In the genomic region with DNA sequence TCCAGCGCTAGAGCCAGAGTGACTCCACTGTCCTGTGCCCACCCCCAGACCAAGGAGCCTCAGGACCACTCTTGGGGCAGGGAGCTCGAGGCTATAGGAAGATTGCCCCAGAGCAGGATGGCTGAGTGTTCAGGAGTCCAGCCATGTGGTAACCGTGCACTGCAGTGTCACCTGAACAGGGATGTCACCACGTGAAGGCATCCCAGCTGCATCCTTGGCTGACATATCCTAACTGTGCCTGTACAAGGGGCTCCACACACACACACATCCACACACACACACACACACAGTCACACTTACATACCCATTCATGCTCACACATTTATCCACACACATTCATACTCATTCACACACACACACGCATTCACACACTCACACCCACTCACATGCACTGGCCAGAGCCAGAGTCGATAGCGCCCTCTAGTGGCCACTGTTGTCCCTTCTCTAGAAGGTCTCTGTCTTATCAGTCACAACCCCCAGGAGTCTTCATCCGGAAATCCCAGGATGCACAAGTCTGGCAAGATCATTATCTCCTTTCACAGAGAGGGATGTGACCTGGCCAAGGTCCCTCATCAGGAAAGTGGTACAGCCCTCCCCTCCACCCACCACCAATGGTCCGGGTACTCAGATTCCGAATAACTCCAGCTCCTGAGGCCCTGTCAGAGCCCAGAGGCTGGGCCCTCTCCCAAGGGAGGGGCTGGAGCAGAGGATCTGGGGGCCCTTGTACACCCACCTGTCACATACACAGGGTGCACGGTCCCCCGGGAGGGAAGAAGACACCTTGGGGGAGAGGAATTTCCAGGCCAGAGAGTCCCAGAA, we compare ENCODE assay signal across 1 cellular context.
TF ChIP-seq lines count a peak whose summit lies in the region.

No MANE protein-coding gene starts in this region.

TF ChIP-seq in GM12878, 131 proteins besides CTCF, POLR2A, EP300 and RAD21 (continued from another document and continues in another):
- no peak for TF ChIP-seq ASH2L (IDR thresholded peaks at IDR 0.05; ENCODE audit: borderline replicate concordance, low read depth)
- peak; percentile 51; the same call in 1 of the 2 replicates for TF ChIP-seq PAX5 (IDR thresholded peaks at IDR 0.05; ENCODE audit: borderline replicate concordance, low read depth, low read length)
- TF ChIP-seq SUPT20H (IDR thresholded peaks at IDR 0.05; ENCODE audit: borderline replicate concordance, control insufficient read depth, low read depth, low read length): no peak
- TF ChIP-seq WRNIP1 (IDR thresholded peaks at IDR 0.05; ENCODE audit: borderline replicate concordance, low read depth, low read length): no peak
- TF ChIP-seq KAT2A (conservative IDR thresholded peaks at IDR 0.05; ENCODE audit: control insufficient read depth, low read depth, low read length): no peak
- no peak for TF ChIP-seq TCF7 (IDR thresholded peaks at IDR 0.05; ENCODE audit: borderline replicate concordance)
- TF ChIP-seq, protein P1, sequence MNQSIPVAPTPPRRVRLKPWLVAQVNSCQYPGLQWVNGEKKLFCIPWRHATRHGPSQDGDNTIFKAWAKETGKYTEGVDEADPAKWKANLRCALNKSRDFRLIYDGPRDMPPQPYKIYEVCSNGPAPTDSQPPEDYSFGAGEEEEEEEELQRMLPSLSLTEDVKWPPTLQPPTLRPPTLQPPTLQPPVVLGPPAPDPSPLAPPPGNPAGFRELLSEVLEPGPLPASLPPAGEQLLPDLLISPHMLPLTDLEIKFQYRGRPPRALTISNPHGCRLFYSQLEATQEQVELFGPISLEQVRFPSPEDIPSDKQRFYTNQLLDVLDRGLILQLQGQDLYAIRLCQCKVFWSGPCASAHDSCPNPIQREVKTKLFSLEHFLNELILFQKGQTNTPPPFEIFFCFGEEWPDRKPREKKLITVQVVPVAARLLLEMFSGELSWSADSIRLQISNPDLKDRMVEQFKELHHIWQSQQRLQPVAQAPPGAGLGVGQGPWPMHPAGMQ (IDR thresholded peaks at IDR 0.05; ENCODE audit: borderline replicate concordance): no peak; the same call in 1 of the 2 replicates
- TF ChIP-seq HDAC2 (IDR thresholded peaks at IDR 0.05): no peak
- no peak for TF ChIP-seq CBX5 (IDR thresholded peaks at IDR 0.05; ENCODE audit: low read depth)
- TF ChIP-seq, protein P2, sequence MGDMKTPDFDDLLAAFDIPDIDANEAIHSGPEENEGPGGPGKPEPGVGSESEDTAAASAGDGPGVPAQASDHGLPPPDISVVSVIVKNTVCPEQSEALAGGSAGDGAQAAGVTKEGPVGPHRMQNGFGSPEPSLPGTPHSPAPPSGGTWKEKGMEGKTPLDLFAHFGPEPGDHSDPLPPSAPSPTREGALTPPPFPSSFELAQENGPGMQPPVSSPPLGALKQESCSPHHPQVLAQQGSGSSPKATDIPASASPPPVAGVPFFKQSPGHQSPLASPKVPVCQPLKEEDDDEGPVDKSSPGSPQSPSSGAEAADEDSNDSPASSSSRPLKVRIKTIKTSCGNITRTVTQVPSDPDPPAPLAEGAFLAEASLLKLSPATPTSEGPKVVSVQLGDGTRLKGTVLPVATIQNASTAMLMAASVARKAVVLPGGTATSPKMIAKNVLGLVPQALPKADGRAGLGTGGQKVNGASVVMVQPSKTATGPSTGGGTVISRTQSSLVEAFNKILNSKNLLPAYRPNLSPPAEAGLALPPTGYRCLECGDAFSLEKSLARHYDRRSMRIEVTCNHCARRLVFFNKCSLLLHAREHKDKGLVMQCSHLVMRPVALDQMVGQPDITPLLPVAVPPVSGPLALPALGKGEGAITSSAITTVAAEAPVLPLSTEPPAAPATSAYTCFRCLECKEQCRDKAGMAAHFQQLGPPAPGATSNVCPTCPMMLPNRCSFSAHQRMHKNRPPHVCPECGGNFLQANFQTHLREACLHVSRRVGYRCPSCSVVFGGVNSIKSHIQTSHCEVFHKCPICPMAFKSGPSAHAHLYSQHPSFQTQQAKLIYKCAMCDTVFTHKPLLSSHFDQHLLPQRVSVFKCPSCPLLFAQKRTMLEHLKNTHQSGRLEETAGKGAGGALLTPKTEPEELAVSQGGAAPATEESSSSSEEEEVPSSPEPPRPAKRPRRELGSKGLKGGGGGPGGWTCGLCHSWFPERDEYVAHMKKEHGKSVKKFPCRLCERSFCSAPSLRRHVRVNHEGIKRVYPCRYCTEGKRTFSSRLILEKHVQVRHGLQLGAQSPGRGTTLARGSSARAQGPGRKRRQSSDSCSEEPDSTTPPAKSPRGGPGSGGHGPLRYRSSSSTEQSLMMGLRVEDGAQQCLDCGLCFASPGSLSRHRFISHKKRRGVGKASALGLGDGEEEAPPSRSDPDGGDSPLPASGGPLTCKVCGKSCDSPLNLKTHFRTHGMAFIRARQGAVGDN (IDR thresholded peaks at IDR 0.05): peak; percentile 61; the same call in 1 of the 2 replicates
- TF ChIP-seq EGR1 (IDR thresholded peaks at IDR 0.05; ENCODE audit: borderline replicate concordance in 1 of 2, low read depth in 2 of 2, low read length in 2 of 2): peak; percentile 24 to 95
- TF ChIP-seq CHD4 (IDR thresholded peaks at IDR 0.05): no peak
- no peak for TF ChIP-seq NR2C2 (IDR thresholded peaks at IDR 0.05; ENCODE audit: borderline replicate concordance, control insufficient read depth, insufficient read length, low read depth)
- TF ChIP-seq POU2F2 (IDR thresholded peaks at IDR 0.05; ENCODE audit: borderline replicate concordance, low read depth, low read length): peak; percentile 41; the same call in 1 of the 3 replicates
- peak; percentile 22; the same call in 1 of the 2 replicates for TF ChIP-seq RB1 (IDR thresholded peaks at IDR 0.05; ENCODE audit: borderline replicate concordance)
- TF ChIP-seq JUNB (IDR thresholded peaks at IDR 0.05): no peak
- peak; percentile 75 to 77; a peak in 3 of 4 replicates for TF ChIP-seq BHLHE40 (IDR thresholded peaks at IDR 0.05; ENCODE audit: borderline replicate concordance in 1 of 2, low read depth in 2 of 2, low read length in 1 of 2)
- TF ChIP-seq STAT1 (conservative IDR thresholded peaks at IDR 0.05): no peak
- TF ChIP-seq, protein P3, sequence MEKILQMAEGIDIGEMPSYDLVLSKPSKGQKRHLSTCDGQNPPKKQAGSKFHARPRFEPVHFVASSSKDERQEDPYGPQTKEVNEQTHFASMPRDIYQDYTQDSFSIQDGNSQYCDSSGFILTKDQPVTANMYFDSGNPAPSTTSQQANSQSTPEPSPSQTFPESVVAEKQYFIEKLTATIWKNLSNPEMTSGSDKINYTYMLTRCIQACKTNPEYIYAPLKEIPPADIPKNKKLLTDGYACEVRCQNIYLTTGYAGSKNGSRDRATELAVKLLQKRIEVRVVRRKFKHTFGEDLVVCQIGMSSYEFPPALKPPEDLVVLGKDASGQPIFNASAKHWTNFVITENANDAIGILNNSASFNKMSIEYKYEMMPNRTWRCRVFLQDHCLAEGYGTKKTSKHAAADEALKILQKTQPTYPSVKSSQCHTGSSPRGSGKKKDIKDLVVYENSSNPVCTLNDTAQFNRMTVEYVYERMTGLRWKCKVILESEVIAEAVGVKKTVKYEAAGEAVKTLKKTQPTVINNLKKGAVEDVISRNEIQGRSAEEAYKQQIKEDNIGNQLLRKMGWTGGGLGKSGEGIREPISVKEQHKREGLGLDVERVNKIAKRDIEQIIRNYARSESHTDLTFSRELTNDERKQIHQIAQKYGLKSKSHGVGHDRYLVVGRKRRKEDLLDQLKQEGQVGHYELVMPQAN (conservative IDR thresholded peaks at IDR 0.05): no peak
- TF ChIP-seq SMAD5 (IDR thresholded peaks at IDR 0.05; ENCODE audit: low read depth): 0 out of 2 replicates have a peak, but pooled peaks have one; percentile 48
- TF ChIP-seq BRCA1 (IDR thresholded peaks at IDR 0.05; ENCODE audit: low read depth, low read length): no peak
- peak; percentile 38 for TF ChIP-seq MYC (IDR thresholded peaks at IDR 0.05; ENCODE audit: insufficient read depth, insufficient read length, insufficient replicate concordance, low read length, severe bottlenecking)
- TF ChIP-seq, protein P4, sequence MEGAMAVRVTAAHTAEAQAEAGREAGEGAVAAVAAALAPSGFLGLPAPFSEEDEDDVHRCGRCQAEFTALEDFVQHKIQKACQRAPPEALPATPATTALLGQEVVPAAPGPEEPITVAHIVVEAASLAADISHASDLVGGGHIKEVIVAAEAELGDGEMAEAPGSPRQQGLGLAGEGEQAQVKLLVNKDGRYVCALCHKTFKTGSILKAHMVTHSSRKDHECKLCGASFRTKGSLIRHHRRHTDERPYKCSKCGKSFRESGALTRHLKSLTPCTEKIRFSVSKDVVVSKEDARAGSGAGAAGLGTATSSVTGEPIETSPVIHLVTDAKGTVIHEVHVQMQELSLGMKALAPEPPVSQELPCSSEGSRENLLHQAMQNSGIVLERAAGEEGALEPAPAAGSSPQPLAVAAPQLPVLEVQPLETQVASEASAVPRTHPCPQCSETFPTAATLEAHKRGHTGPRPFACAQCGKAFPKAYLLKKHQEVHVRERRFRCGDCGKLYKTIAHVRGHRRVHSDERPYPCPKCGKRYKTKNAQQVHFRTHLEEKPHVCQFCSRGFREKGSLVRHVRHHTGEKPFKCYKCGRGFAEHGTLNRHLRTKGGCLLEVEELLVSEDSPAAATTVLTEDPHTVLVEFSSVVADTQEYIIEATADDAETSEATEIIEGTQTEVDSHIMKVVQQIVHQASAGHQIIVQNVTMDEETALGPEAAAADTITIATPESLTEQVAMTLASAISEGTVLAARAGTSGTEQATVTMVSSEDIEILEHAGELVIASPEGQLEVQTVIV (IDR thresholded peaks at IDR 0.05; ENCODE audit: borderline replicate concordance, partially characterized antibody): peak; percentile 34
- no peak for TF ChIP-seq ZNF384 (IDR thresholded peaks at IDR 0.05; ENCODE audit: borderline replicate concordance, low read depth, low read length)
- no peak for TF ChIP-seq YBX1 (IDR thresholded peaks at IDR 0.05)
- no peak for TF ChIP-seq BACH1 (IDR thresholded peaks at IDR 0.05; ENCODE audit: borderline replicate concordance)
- TF ChIP-seq FOXK2 (IDR thresholded peaks at IDR 0.05): no peak
- TF ChIP-seq NFIC (IDR thresholded peaks at IDR 0.05; ENCODE audit: low read depth, low read length): no peak
- no peak for TF ChIP-seq NFXL1 (IDR thresholded peaks at IDR 0.05; ENCODE audit: borderline replicate concordance)
- no peak for TF ChIP-seq FOXM1 (IDR thresholded peaks at IDR 0.05; ENCODE audit: low read depth, low read length)
- TF ChIP-seq, protein P5, sequence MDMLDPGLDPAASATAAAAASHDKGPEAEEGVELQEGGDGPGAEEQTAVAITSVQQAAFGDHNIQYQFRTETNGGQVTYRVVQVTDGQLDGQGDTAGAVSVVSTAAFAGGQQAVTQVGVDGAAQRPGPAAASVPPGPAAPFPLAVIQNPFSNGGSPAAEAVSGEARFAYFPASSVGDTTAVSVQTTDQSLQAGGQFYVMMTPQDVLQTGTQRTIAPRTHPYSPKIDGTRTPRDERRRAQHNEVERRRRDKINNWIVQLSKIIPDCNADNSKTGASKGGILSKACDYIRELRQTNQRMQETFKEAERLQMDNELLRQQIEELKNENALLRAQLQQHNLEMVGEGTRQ (IDR thresholded peaks at IDR 0.05; ENCODE audit: borderline replicate concordance, low read depth, low read length): no peak; the same call in 1 of the 2 replicates
- TF ChIP-seq, protein P6, sequence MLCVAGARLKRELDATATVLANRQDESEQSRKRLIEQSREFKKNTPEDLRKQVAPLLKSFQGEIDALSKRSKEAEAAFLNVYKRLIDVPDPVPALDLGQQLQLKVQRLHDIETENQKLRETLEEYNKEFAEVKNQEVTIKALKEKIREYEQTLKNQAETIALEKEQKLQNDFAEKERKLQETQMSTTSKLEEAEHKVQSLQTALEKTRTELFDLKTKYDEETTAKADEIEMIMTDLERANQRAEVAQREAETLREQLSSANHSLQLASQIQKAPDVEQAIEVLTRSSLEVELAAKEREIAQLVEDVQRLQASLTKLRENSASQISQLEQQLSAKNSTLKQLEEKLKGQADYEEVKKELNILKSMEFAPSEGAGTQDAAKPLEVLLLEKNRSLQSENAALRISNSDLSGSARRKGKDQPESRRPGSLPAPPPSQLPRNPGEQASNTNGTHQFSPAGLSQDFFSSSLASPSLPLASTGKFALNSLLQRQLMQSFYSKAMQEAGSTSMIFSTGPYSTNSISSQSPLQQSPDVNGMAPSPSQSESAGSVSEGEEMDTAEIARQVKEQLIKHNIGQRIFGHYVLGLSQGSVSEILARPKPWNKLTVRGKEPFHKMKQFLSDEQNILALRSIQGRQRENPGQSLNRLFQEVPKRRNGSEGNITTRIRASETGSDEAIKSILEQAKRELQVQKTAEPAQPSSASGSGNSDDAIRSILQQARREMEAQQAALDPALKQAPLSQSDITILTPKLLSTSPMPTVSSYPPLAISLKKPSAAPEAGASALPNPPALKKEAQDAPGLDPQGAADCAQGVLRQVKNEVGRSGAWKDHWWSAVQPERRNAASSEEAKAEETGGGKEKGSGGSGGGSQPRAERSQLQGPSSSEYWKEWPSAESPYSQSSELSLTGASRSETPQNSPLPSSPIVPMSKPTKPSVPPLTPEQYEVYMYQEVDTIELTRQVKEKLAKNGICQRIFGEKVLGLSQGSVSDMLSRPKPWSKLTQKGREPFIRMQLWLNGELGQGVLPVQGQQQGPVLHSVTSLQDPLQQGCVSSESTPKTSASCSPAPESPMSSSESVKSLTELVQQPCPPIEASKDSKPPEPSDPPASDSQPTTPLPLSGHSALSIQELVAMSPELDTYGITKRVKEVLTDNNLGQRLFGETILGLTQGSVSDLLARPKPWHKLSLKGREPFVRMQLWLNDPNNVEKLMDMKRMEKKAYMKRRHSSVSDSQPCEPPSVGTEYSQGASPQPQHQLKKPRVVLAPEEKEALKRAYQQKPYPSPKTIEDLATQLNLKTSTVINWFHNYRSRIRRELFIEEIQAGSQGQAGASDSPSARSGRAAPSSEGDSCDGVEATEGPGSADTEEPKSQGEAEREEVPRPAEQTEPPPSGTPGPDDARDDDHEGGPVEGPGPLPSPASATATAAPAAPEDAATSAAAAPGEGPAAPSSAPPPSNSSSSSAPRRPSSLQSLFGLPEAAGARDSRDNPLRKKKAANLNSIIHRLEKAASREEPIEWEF (IDR thresholded peaks at IDR 0.05; ENCODE audit: insufficient replicate concordance, low read depth, low read length): no peak
- TF ChIP-seq, protein P7, sequence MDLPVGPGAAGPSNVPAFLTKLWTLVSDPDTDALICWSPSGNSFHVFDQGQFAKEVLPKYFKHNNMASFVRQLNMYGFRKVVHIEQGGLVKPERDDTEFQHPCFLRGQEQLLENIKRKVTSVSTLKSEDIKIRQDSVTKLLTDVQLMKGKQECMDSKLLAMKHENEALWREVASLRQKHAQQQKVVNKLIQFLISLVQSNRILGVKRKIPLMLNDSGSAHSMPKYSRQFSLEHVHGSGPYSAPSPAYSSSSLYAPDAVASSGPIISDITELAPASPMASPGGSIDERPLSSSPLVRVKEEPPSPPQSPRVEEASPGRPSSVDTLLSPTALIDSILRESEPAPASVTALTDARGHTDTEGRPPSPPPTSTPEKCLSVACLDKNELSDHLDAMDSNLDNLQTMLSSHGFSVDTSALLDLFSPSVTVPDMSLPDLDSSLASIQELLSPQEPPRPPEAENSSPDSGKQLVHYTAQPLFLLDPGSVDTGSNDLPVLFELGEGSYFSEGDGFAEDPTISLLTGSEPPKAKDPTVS (IDR thresholded peaks at IDR 0.05; ENCODE audit: low read depth, low read length): no peak
- TF ChIP-seq NFYA (IDR thresholded peaks at IDR 0.05; ENCODE audit: borderline replicate concordance, low read depth, low read length): no peak
- TF ChIP-seq ZNF622 (IDR thresholded peaks at IDR 0.05): no peak
- TF ChIP-seq, protein P8, sequence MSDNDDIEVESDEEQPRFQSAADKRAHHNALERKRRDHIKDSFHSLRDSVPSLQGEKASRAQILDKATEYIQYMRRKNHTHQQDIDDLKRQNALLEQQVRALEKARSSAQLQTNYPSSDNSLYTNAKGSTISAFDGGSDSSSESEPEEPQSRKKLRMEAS (IDR thresholded peaks at IDR 0.05; ENCODE audit: low read depth, low read length): 0 out of 2 replicates have a peak, but pooled peaks have one; percentile 63
- TF ChIP-seq CBX3 (IDR thresholded peaks at IDR 0.05; ENCODE audit: borderline replicate concordance, low read depth): no peak
- no peak for TF ChIP-seq SREBF2 (IDR thresholded peaks at IDR 0.05; ENCODE audit: low read length)
